ENCODE assay signal across 9 cellular contexts in genomic region chr2:107712857-107713256, GRCh38.
DNase-seq lines count a peak whose midpoint lies in the region; ATAC-seq, FAIRE-seq and TF ChIP-seq lines count a peak whose summit lies in the region.
"Had no signal": no experiment of that assay in that cellular context is flagged by ENCODE, and none has a peak within 500 bp of the region (broad histone marks: within the 10 kb centered on the region; RNA-seq: fewer than 3 reads in every experiment).

No MANE protein-coding gene starts in this region.

- CTCF ChIA-PET in HepG2 (lab: Yijun Ruan, JAX; ENCODE audit: low intra/inter-chr PET ratio, low total read pairs): no interaction called here
- CTCF ChIA-PET in HEK293T (lab: Yijun Ruan, JAX): no interaction called here

- 6% methylated on average over 6 of the region's 6 CpGs for WGBS in HepG2 (ENCODE audit: low lambda C conversion rate)

- FAIRE-seq in HepG2 (lab: Jason Lieb, UNC) (no peak), GM12892 (lab: Jason Lieb, UNC) (no peak)

- ATAC-seq in GM21526 (IDR thresholded peaks at IDR 0.05; ENCODE audit: low FRiP score, unreplicated experiment) (peak; percentile 82), HepG2 (peak; percentile 72)

- H3K9ac ChIP-seq in HepG2 (ENCODE audit: insufficient read depth, low read depth, low read length): no peak overlapping the region

- H3K4me3 ChIP-seq in HepG2 (replicated peaks in 1 of 3; ENCODE audit: insufficient read depth in 1 of 3, low read depth in 2 of 3, low read length in 3 of 3): no peak overlapping the region

- no peak for TF ChIP-seq EP300 in HepG2 (IDR thresholded peaks at IDR 0.05; ENCODE audit: low read depth in 2 of 2, low read length in 2 of 2)
- no peak for TF ChIP-seq EP300 in HepG2 (CRISPR knock-in tag; IDR thresholded peaks at IDR 0.05; ENCODE audit: borderline replicate concordance)

- intact Hi-C loops in HepG2 (cut with micrococcal nuclease; ENCODE audit: unreplicated experiment): no loop called here

- in situ Hi-C loops in HepG2 (cut with HindIII; ENCODE audit: extremely low pct_ligation_motif_present, low pct_unique_long_range_greater_than_20kb): no loop called here

- TF ChIP-seq RAD21 in HepG2 (CRISPR knock-in tag; IDR thresholded peaks at IDR 0.05): no peak

- no peaks in the 10 kb centered on the region for H3K9me3 ChIP-seq in HepG2 (ENCODE audit: low read length)

- H3K36me3 ChIP-seq in HepG2 (replicated peaks in 1 of 2; ENCODE audit: control insufficient read depth in 1 of 2, insufficient read depth in 2 of 2, low read length in 2 of 2): no peaks in the 10 kb centered on the region

- H2AFZ ChIP-seq in HepG2 (ENCODE audit: low read length): peak overlapping the region; percentile 70

- H3K4me1 ChIP-seq in HepG2 (ENCODE audit: insufficient read depth, low read length): no peaks in the 10 kb centered on the region

- no peaks in the 10 kb centered on the region for H3K27me3 ChIP-seq in HepG2 (ENCODE audit: control insufficient read depth in 1 of 2, insufficient read depth in 2 of 2, low read length in 2 of 2)

- H3K27ac ChIP-seq in HepG2 (ENCODE audit: extremely low read length, insufficient read depth, low read length): no peak overlapping the region

- BruUV-seq in HepG2 (replicated peaks; lab: Mats Ljungman, UMichigan): no TSS peak

- H3K4me2 ChIP-seq in HepG2 (ENCODE audit: low read depth, low read length): peak overlapping the region; percentile 73

- no peaks in the 10 kb centered on the region for H4K20me1 ChIP-seq in HepG2 (ENCODE audit: insufficient read depth, low read length)

- POLR2A ChIA-PET in HepG2 (lab: Yijun Ruan, JAX) (no interaction called here), HEK293T (lab: Yijun Ruan, JAX) (no interaction called here)

- TF ChIP-seq POLR2A in HepG2 (IDR thresholded peaks at IDR 0.05; ENCODE audit: insufficient read depth in 1 of 2, low read depth in 2 of 2, low read length in 2 of 2) (no peak), GM12892 (IDR thresholded peaks at IDR 0.05; ENCODE audit: low read depth, low read length) (no peak)

- TF ChIP-seq CTCF in HepG2 (CRISPR knock-in tag; IDR thresholded peaks at IDR 0.05): no peak

- DNase-seq in DMS53 treated with DMSO at 0.1 percent for 48 hours (lab: John Stamatoyannopoulos, UW; ENCODE audit: unreplicated experiment) (peak; percentile 47), NCI-H774 (lab: John Stamatoyannopoulos, UW) (peak; percentile 18), HepG2 (ENCODE audit: low spot score) (no peak), GM12892 (ENCODE audit: insufficient read length) (no peak), HEK293T (ENCODE audit: extremely low spot score) (no peak), OCI-M2 (lab: John Stamatoyannopoulos, UW; ENCODE audit: unreplicated experiment) (no peak)
- DNase-seq in activated CD4-positive, CD25-positive, alpha-beta regulatory T cell (lab: John Stamatoyannopoulos, UW): no peak
- DNase-seq: effector CD4-positive, alpha-beta T cell had no signal

- no peaks in the 10 kb centered on the region for H3K79me2 ChIP-seq in HepG2 (ENCODE audit: insufficient read depth, low read length)

TF ChIP-seq in HepG2, 621 proteins besides CTCF, POLR2A, EP300 and RAD21:
- peak; percentile 77 for TF ChIP-seq IRF2 (CRISPR knock-in tag; IDR thresholded peaks at IDR 0.05)
- TF ChIP-seq ZNF460 (CRISPR knock-in tag; IDR thresholded peaks at IDR 0.05; ENCODE audit: borderline replicate concordance): peak; percentile 38; the same call in 1 of the 2 replicates
- no peak for TF ChIP-seq NFE2 (CRISPR knock-in tag; IDR thresholded peaks at IDR 0.05)

TF ChIP-seq in HEK293T, 16 proteins besides CTCF, POLR2A, EP300 and RAD21:
- TF ChIP-seq ELF4 (IDR thresholded peaks at IDR 0.05) (no peak), L3MBTL2 (conservative IDR thresholded peaks at IDR 0.05) (no peak), ZNF384 (IDR thresholded peaks at IDR 0.05) (no peak), HDGF (IDR thresholded peaks at IDR 0.05; ENCODE audit: borderline replicate concordance) (no peak), CTBP1 (IDR thresholded peaks at IDR 0.05; ENCODE audit: borderline replicate concordance) (no peak), FOXA1 (IDR thresholded peaks at IDR 0.05) (no peak), TARDBP (IDR thresholded peaks at IDR 0.05) (no peak), FOXK2 (IDR thresholded peaks at IDR 0.05) (no peak), PKNOX1 (IDR thresholded peaks at IDR 0.05) (no peak), ARNT (IDR thresholded peaks at IDR 0.05) (no peak), LEF1 (IDR thresholded peaks at IDR 0.05; ENCODE audit: borderline replicate concordance) (no peak), BHLHE40 (IDR thresholded peaks at IDR 0.05; ENCODE audit: borderline replicate concordance) (no peak), SP1 (IDR thresholded peaks at IDR 0.05) (no peak), SUZ12 (IDR thresholded peaks at IDR 0.05) (no peak), FOXM1 (IDR thresholded peaks at IDR 0.05; ENCODE audit: borderline replicate concordance) (no peak), NFRKB (IDR thresholded peaks at IDR 0.05) (no peak)
TF ChIP-seq in HEK293T: peak in this region for 0.

Comparison
In these comparisons a context has a peak if more than half of its experiments do, and no peak if none do; other contexts are left out.
1. DNase-seq: peak in DMS53 treated with DMSO at 0.1 percent for 48 hours (single experiment) and NCI-H774 (single experiment); none in HepG2 (single experiment), GM12892 (single experiment), HEK293T (single experiment), activated CD4-positive, CD25-positive, alpha-beta regulatory T cell (0 of 4) and OCI-M2 (single experiment).